ENCODE assay signal across 17 cellular contexts in genomic region chr5:160152901-160153300, GRCh38. TPM values are rescaled to one million over a fixed set of nuclear protein-coding genes. Genes with fewer than 3 reads are reported as not detected.
A peak's percentile ranks its signal among the peaks of the same experiment; 100 is the strongest.
DNase-seq lines count a peak whose midpoint lies in the region; ATAC-seq and TF ChIP-seq lines count a peak whose summit lies in the region.
"Had no signal": no experiment of that assay in that cellular context is flagged by ENCODE, and none has a peak within 500 bp of the region (broad histone marks: within the 10 kb centered on the region; RNA-seq: fewer than 3 reads in every experiment).

No MANE protein-coding gene starts in this region.

- CTCF ChIA-PET in activated CD4-positive, alpha-beta T cell treated with anti-CD3 and anti-CD28 coated beads for 36 hours (lab: Charles Lee), result no interaction called here

- no peak overlapping the region for H3K27ac Mint-ChIP-seq in activated CD4-positive, alpha-beta T cell treated with anti-CD3 and anti-CD28 coated beads for 36 hours
- no peak overlapping the region for H3K27ac Mint-ChIP-seq in activated T-helper 17 cell treated with anti-CD3 and anti-CD28 coated beads, Interleukin-2, amount 50 U/mL, for 72 hours
- H3K27ac Mint-ChIP-seq in stimulated activated effector memory CD8-positive, alpha-beta T cell treated with anti-CD3 and anti-CD28 coated beads, Interleukin-12 subunit alpha, Interleukin-12 subunit beta, amount 100 ng/mL, for 72 hours, result no peak overlapping the region
- H3K27ac Mint-ChIP-seq: CD4-positive, alpha-beta T cell; GM23338; IgD-negative memory B cell had no signal

- peaks cover 2% of the 10 kb centered on the region for H3K27me3 Mint-ChIP-seq in activated CD4-positive, alpha-beta T cell treated with anti-CD3 and anti-CD28 coated beads for 36 hours
- no peaks in the 10 kb centered on the region for H3K27me3 Mint-ChIP-seq in activated T-helper 17 cell treated with anti-CD3 and anti-CD28 coated beads, Interleukin-2, amount 50 U/mL, for 72 hours
- H3K27me3 Mint-ChIP-seq: CD4-positive, alpha-beta T cell had no signal

- POLR2A ChIA-PET in activated CD4-positive, alpha-beta T cell treated with anti-CD3 and anti-CD28 coated beads for 36 hours (lab: Charles Lee), result no interaction called here

- peaks cover 13% of the 10 kb centered on the region for H3K4me1 Mint-ChIP-seq in activated CD4-positive, alpha-beta T cell treated with anti-CD3 and anti-CD28 coated beads for 36 hours
- H3K4me1 Mint-ChIP-seq in activated T-helper 17 cell treated with anti-CD3 and anti-CD28 coated beads, Interleukin-2, amount 50 U/mL, for 72 hours, result peaks cover 5% of the 10 kb centered on the region
- H3K4me1 Mint-ChIP-seq in stimulated activated effector memory CD8-positive, alpha-beta T cell treated with anti-CD3 and anti-CD28 coated beads, Interleukin-12 subunit alpha, Interleukin-12 subunit beta, amount 100 ng/mL, for 72 hours, result peaks cover 5% of the 10 kb centered on the region
- H3K4me1 Mint-ChIP-seq: GM23338 had no signal

- ATAC-seq in activated CD4-positive, alpha-beta T cell treated with anti-CD3 and anti-CD28 coated beads for 36 hours, result peak; percentile 49
- ATAC-seq in GM19351 (IDR thresholded peaks at IDR 0.05; ENCODE audit: unreplicated experiment), result peak; percentile 32
- ATAC-seq in activated T-helper 17 cell treated with anti-CD3 and anti-CD28 coated beads, Interleukin-2, amount 50 U/mL, for 72 hours (replicated peaks), result peak; percentile 74
- peak; percentile 82 for ATAC-seq in stimulated activated effector memory CD8-positive, alpha-beta T cell treated with anti-CD3 and anti-CD28 coated beads, Interleukin-12 subunit alpha, Interleukin-12 subunit beta, amount 100 ng/mL, for 72 hours
- ATAC-seq: GM23338 had no signal

- no peaks in the 10 kb centered on the region for H3K9me3 Mint-ChIP-seq in activated CD4-positive, alpha-beta T cell treated with anti-CD3 and anti-CD28 coated beads for 36 hours (ENCODE audit: low read depth)
- no peaks in the 10 kb centered on the region for H3K9me3 Mint-ChIP-seq in activated T-helper 17 cell treated with anti-CD3 and anti-CD28 coated beads, Interleukin-2, amount 50 U/mL, for 72 hours
- no peaks in the 10 kb centered on the region for H3K9me3 Mint-ChIP-seq in stimulated activated effector memory CD8-positive, alpha-beta T cell treated with anti-CD3 and anti-CD28 coated beads, Interleukin-12 subunit alpha, Interleukin-12 subunit beta, amount 100 ng/mL, for 72 hours
- H3K9me3 Mint-ChIP-seq: CD4-positive, alpha-beta T cell; GM23338 had no signal

- H3K36me3 Mint-ChIP-seq in activated CD4-positive, alpha-beta T cell treated with anti-CD3 and anti-CD28 coated beads for 36 hours (ENCODE audit: low read depth), result no peaks in the 10 kb centered on the region
- H3K36me3 Mint-ChIP-seq in activated T-helper 17 cell treated with anti-CD3 and anti-CD28 coated beads, Interleukin-2, amount 50 U/mL, for 72 hours (ENCODE audit: low read depth), result no peaks in the 10 kb centered on the region
- no peaks in the 10 kb centered on the region for H3K36me3 Mint-ChIP-seq in stimulated activated effector memory CD8-positive, alpha-beta T cell treated with anti-CD3 and anti-CD28 coated beads, Interleukin-12 subunit alpha, Interleukin-12 subunit beta, amount 100 ng/mL, for 72 hours

- intact Hi-C loops in activated CD4-positive, alpha-beta T cell treated with anti-CD3 and anti-CD28 coated beads for 36 hours (cut with DNase I, micrococcal nuclease), result no loop called here

- in situ Hi-C loops in GM13977 (cut with MboI; ENCODE audit: low pct_unique_long_range_greater_than_20kb, low sequenced_read_pairs, unreplicated experiment), result no loop called here

- no peak overlapping the region for H3K4me3 Mint-ChIP-seq in activated CD4-positive, alpha-beta T cell treated with anti-CD3 and anti-CD28 coated beads for 36 hours
- H3K4me3 Mint-ChIP-seq in activated T-helper 17 cell treated with anti-CD3 and anti-CD28 coated beads, Interleukin-2, amount 50 U/mL, for 72 hours, result no peak overlapping the region
- H3K4me3 Mint-ChIP-seq in stimulated activated effector memory CD8-positive, alpha-beta T cell treated with anti-CD3 and anti-CD28 coated beads, Interleukin-12 subunit alpha, Interleukin-12 subunit beta, amount 100 ng/mL, for 72 hours, result no peak overlapping the region
- H3K4me3 Mint-ChIP-seq: CD4-positive, alpha-beta T cell; GM23338 had no signal

- no peak for DNase-seq in activated CD4-positive, alpha-beta T cell treated with anti-CD3 and anti-CD28 coated beads for 36 hours
- no peak for DNase-seq in activated CD4-positive, alpha-beta T cell treated with anti-CD3 and anti-CD28 coated beads for 1 hour
- no peak for DNase-seq in stimulated activated effector memory CD8-positive, alpha-beta T cell treated with anti-CD3 and anti-CD28 coated beads, Interleukin-12 subunit alpha, Interleukin-12 subunit beta, amount 100 ng/mL, for 72 hours (ENCODE audit: low spot score in 2 of 2)
- DNase-seq in GM13977 (ENCODE audit: low spot score), result no peak
- no peak for DNase-seq in GM10266 (ENCODE audit: extremely low spot score)
- no peak for DNase-seq in AG20443 (ENCODE audit: low spot score)
- DNase-seq: AML-193; C1 segment of cervical spinal cord; CD4-positive, alpha-beta T cell; DMS153; DMS79 treated with DMSO at 0.1 percent for 48 hours; EL; H7 had no signal

- TF ChIP-seq CTCF in GM13977 (IDR thresholded peaks at IDR 0.05; ENCODE audit: extremely low read depth, insufficient read depth, missing control alignments) (no peak), GM10266 (IDR thresholded peaks at IDR 0.05; ENCODE audit: control insufficient read depth, insufficient read depth, low read depth, missing control alignments) (no peak)

RNA-seq across cellular contexts. Expression of gene PWWP2A, which starts 33.7 kb away (rescaled TPM):
- 10 to 100 TPM; 14.7 to 24.3 TPM for total RNA-seq in activated CD4-positive, alpha-beta T cell treated with anti-CD3 and anti-CD28 coated beads for 36 hours
- total RNA-seq in activated T-helper 17 cell treated with anti-CD3 and anti-CD28 coated beads, Interleukin-2, amount 50 U/mL, for 72 hours, result 10 to 100 TPM; 15.4 to 16.7 TPM

Comparison
In these comparisons a context has a peak if more than half of its experiments do, and no peak if none do; other contexts are left out.
1. ATAC-seq: peak in every context shown above with its lines; median percentile 82 in stimulated activated effector memory CD8-positive, alpha-beta T cell treated with anti-CD3 and anti-CD28 coated beads, Interleukin-12 subunit alpha, Interleukin-12 subunit beta, amount 100 ng/mL, for 72 hours; 74 in activated T-helper 17 cell treated with anti-CD3 and anti-CD28 coated beads, Interleukin-2, amount 50 U/mL, for 72 hours; 49 in activated CD4-positive, alpha-beta T cell treated with anti-CD3 and anti-CD28 coated beads for 36 hours; 32 in GM19351.